9 cellular contexts compared by ENCODE assay signal in genomic region chr16:23509441-23509754, GRCh38. TPM values are rescaled to one million over a fixed set of nuclear protein-coding genes. Genes with fewer than 3 reads are reported as not detected.
DNase-seq lines count a peak whose midpoint lies in the region; ATAC-seq and TF ChIP-seq lines count a peak whose summit lies in the region.
"Had no signal": no experiment of that assay in that cellular context is flagged by ENCODE, and none has a peak within 500 bp of the region (broad histone marks: within the 10 kb centered on the region; RNA-seq: fewer than 3 reads in every experiment).

No MANE protein-coding gene starts in this region.

- ATAC-seq in memory B cell (ENCODE audit: low read depth) (no peak), upper lobe of right lung (no peak), GM21526 (IDR thresholded peaks at IDR 0.05; ENCODE audit: low FRiP score, unreplicated experiment) (no peak)

- peaks cover 66% of the 10 kb centered on the region for H3K4me1 Mint-ChIP-seq in activated naive CD4-positive, alpha-beta T cell treated with anti-CD3 and anti-CD28 coated beads, Interleukin-2, amount 10 ng/mL, durations not matched to agents 7 days and 5 days
- peaks cover 47% of the 10 kb centered on the region for H3K4me1 Mint-ChIP-seq in memory B cell

- DNase-seq in activated naive CD4-positive, alpha-beta T cell treated with anti-CD3 and anti-CD28 coated beads, Interleukin-2, amount 10 ng/mL, durations not matched to agents 7 days and 5 days = no peak
- no peak for DNase-seq in activated naive CD4-positive, alpha-beta T cell treated with Interleukin-2 at 50 U/mL for 16 hours
- peak; percentile 24 for DNase-seq in astrocyte of the hippocampus (ENCODE audit: low read depth, low spot score)
- no peak for DNase-seq in memory B cell (ENCODE audit: low spot score in 2 of 2)
- DNase-seq in upper lobe of right lung = no peak
- no peak for DNase-seq in NCI-H1694 (lab: John Stamatoyannopoulos, UW)
- DNase-seq in hepatic stellate cell (ENCODE audit: low spot score) = no peak
- DNase-seq: GF-D8 had no signal

- peak overlapping the region; percentile 87 for H3K27ac ChIP-seq in upper lobe of right lung

- no peaks in the 10 kb centered on the region for H3K9me3 Mint-ChIP-seq in activated naive CD4-positive, alpha-beta T cell treated with anti-CD3 and anti-CD28 coated beads, Interleukin-2, amount 10 ng/mL, durations not matched to agents 7 days and 5 days
- no peaks in the 10 kb centered on the region for H3K9me3 Mint-ChIP-seq in memory B cell

- H3K9me3 ChIP-seq in upper lobe of right lung = no peaks in the 10 kb centered on the region

- H3K4me3 Mint-ChIP-seq in activated naive CD4-positive, alpha-beta T cell treated with anti-CD3 and anti-CD28 coated beads, Interleukin-2, amount 10 ng/mL, durations not matched to agents 7 days and 5 days = peak overlapping the region; percentile 77
- H3K4me3 Mint-ChIP-seq in memory B cell = peak overlapping the region; percentile 91

- H3K27me3 ChIP-seq in upper lobe of right lung = no peaks in the 10 kb centered on the region

- CTCF ChIA-PET in activated naive CD4-positive, alpha-beta T cell treated with anti-CD3 and anti-CD28 coated beads, Interleukin-2, amount 10 ng/mL, durations not matched to agents 7 days and 5 days (lab: Charles Lee) = interaction anchor here (0.6 to 1.1 kb wide), 3 partner anchors 33 to 87 kb away, joined by 3 read pairs; no protein-coding TSS in a partner anchor

- no peak overlapping the region for H3K27ac Mint-ChIP-seq in activated naive CD4-positive, alpha-beta T cell treated with anti-CD3 and anti-CD28 coated beads, Interleukin-2, amount 10 ng/mL, durations not matched to agents 7 days and 5 days
- peak overlapping the region; percentile 87 for H3K27ac Mint-ChIP-seq in memory B cell

- TF ChIP-seq CTCF in upper lobe of right lung (IDR thresholded peaks at IDR 0.05) = no peak

- H3K36me3 ChIP-seq in upper lobe of right lung = no peaks in the 10 kb centered on the region

- intact Hi-C loops in upper lobe of right lung (cut with DNase I) = no loop called here

- peaks cover 19% of the 10 kb centered on the region for H3K36me3 Mint-ChIP-seq in activated naive CD4-positive, alpha-beta T cell treated with anti-CD3 and anti-CD28 coated beads, Interleukin-2, amount 10 ng/mL, durations not matched to agents 7 days and 5 days
- H3K36me3 Mint-ChIP-seq in memory B cell = peaks cover 14% of the 10 kb centered on the region

- peaks cover 33% of the 10 kb centered on the region for H3K4me1 ChIP-seq in upper lobe of right lung

- peak overlapping the region; percentile 83 for H3K4me3 ChIP-seq in upper lobe of right lung

- H3K27me3 Mint-ChIP-seq in activated naive CD4-positive, alpha-beta T cell treated with anti-CD3 and anti-CD28 coated beads, Interleukin-2, amount 10 ng/mL, durations not matched to agents 7 days and 5 days = peaks cover 3% of the 10 kb centered on the region
- H3K27me3 Mint-ChIP-seq in memory B cell = no peaks in the 10 kb centered on the region

RNA-seq across cellular contexts. Expression of gene GGA2, which starts 0.9 kb away (rescaled TPM):
- total RNA-seq in upper lobe of right lung = 161 TPM

RNA-seq across cellular contexts. Expression of gene EARS2, which starts 47.8 kb away (rescaled TPM):
- total RNA-seq in upper lobe of right lung = 15.3 TPM

RNA-seq across cellular contexts. Expression of gene UBFD1, which starts 48.1 kb away (rescaled TPM):
- 42.3 TPM for total RNA-seq in upper lobe of right lung

RNA-seq across cellular contexts. Expression of gene COG7, which starts 56.4 kb away (rescaled TPM):
- 21.2 TPM for total RNA-seq in upper lobe of right lung
